11 cellular contexts compared by ENCODE assay signal in genomic region chr12:27974735-27975221, GRCh38. TPM values are rescaled to one million over a fixed set of nuclear protein-coding genes. Genes with fewer than 3 reads are reported as not detected.
DNase-seq lines count a peak whose midpoint lies in the region; ATAC-seq, FAIRE-seq and TF ChIP-seq lines count a peak whose summit lies in the region.
"Had no signal": no experiment of that assay in that cellular context is flagged by ENCODE, and none has a peak within 500 bp of the region (broad histone marks: within the 10 kb centered on the region; RNA-seq: fewer than 3 reads in every experiment).

No MANE protein-coding gene starts in this region.

- intact Hi-C loops in adrenal gland (cut with DNase I), result no loop called here

- H3K36me3 Mint-ChIP-seq in endodermal cell (ENCODE audit: low read depth) (no peaks in the 10 kb centered on the region), nephron (ENCODE audit: low read depth) (no peaks in the 10 kb centered on the region)

- TF ChIP-seq EP300 in A549 (IDR thresholded peaks at IDR 0.05), result no peak

- DNase-seq in A549 (ENCODE audit: low read depth in 1 of 2, low spot score in 1 of 2) (no peak), endodermal cell (peak; percentile 79), KG1 (lab: John Stamatoyannopoulos, UW) (no peak), adrenal gland (no peak), DMS114 treated with DMSO at 0.1 percent for 48 hours (lab: John Stamatoyannopoulos, UW; ENCODE audit: unreplicated experiment) (no peak), mucosa of gallbladder (ENCODE audit: low spot score) (no peak)
- DNase-seq: GOT3, NCI-H2029 had no signal

- H3K4me3 ChIP-seq in A549, result peak overlapping the region; percentile 37
- peak overlapping the region; percentile 20 for H3K4me3 ChIP-seq in HEK293 (ENCODE audit: low read depth, low read length)
- H3K4me3 ChIP-seq in endodermal cell (ENCODE audit: low read length), result peak overlapping the region; percentile 72
- H3K4me3 ChIP-seq in adrenal gland, result peak overlapping the region in 2 of 4 donors; percentile 6 to 46

- H3K9me3 ChIP-seq in A549 (no peaks in the 10 kb centered on the region), HEK293 (ENCODE audit: control insufficient read depth, insufficient read depth, low read depth, low read length) (no peaks in the 10 kb centered on the region), endodermal cell (ENCODE audit: control insufficient read depth, low read length) (no peaks in the 10 kb centered on the region), adrenal gland (replicated peaks in 1 of 3) (no peaks in the 10 kb centered on the region)

- H3K36me3 ChIP-seq in HEK293 (ENCODE audit: control insufficient read depth in 2 of 2, insufficient read depth in 1 of 2, low read length in 2 of 2) (no peaks in the 10 kb centered on the region), endodermal cell (ENCODE audit: control insufficient read depth, insufficient read depth, low read length) (no peaks in the 10 kb centered on the region), adrenal gland (replicated peaks in 1 of 2) (no peaks in the 10 kb centered on the region)

- no peak; a peak in 2 of 6 replicates for ATAC-seq in A549

- peaks cover 24% of the 10 kb centered on the region for H3K4me1 Mint-ChIP-seq in endodermal cell
- H3K4me1 Mint-ChIP-seq in nephron, result peaks cover 25% of the 10 kb centered on the region

- no peak for TF ChIP-seq RAD21 in A549 (conservative IDR thresholded peaks at IDR 0.05 in 1 of 2, IDR thresholded peaks at IDR 0.05 in 1 of 2)

- H3K27me3 Mint-ChIP-seq in endodermal cell (ENCODE audit: insufficient read depth), result peaks cover 96% of the 10 kb centered on the region
- peaks cover 97% of the 10 kb centered on the region for H3K27me3 Mint-ChIP-seq in nephron (ENCODE audit: low read depth)

- H3K9me3 Mint-ChIP-seq in endodermal cell, result no peaks in the 10 kb centered on the region
- H3K9me3 Mint-ChIP-seq in nephron, result peaks cover 3% of the 10 kb centered on the region

- CTCF ChIA-PET in A549 (lab: Yijun Ruan, JAX) (interaction anchor here (1.0 to 1.7 kb wide), 3 partner anchors 8 to 199 kb away, joined by 3 to 6 read pairs (median 3); no protein-coding TSS in a partner anchor), HEK293 (lab: Yijun Ruan, JAX) (no interaction called here)

- 65% methylated on average over 24 of the region's 26 CpGs for WGBS in A549 (ENCODE audit: missing lambda C conversion rate)
- WGBS in endodermal cell (ENCODE audit: insufficient coverage in 1 of 2, insufficient read length in 1 of 2), 2 experiments, result 2 to 3% methylated on average over 12 to 26 of the region's 26 CpGs
- WGBS in adrenal gland, 4 donors, result 2 to 9% (median 5%) methylated on average over 7 to 26 of the region's 26 CpGs

- H3K27me3 ChIP-seq in endodermal cell (ENCODE audit: control insufficient read depth, insufficient read depth, low read length, poor library complexity, severe bottlenecking), result peaks cover 97% of the 10 kb centered on the region
- peaks cover 41% of the 10 kb centered on the region for H3K27me3 ChIP-seq in adrenal gland

- TF ChIP-seq CTCF in A549 (IDR thresholded peaks at IDR 0.05), result no peak
- TF ChIP-seq CTCF in HEK293 (tag by site-specific recombination; IDR thresholded peaks at IDR 0.05), result no peak
- TF ChIP-seq CTCF in endodermal cell (conservative IDR thresholded peaks at IDR 0.05), result no peak
- no peak for TF ChIP-seq CTCF in nephron (IDR thresholded peaks at IDR 0.05; ENCODE audit: unreplicated experiment in 3 of 3)
- no peak for TF ChIP-seq CTCF in adrenal gland (IDR thresholded peaks at IDR 0.05)

- H3K4me1 ChIP-seq in A549 (peaks cover 49% of the 10 kb centered on the region), HEK293 (ENCODE audit: control insufficient read depth, insufficient read depth, low read length) (no peaks in the 10 kb centered on the region), endodermal cell (ENCODE audit: control insufficient read depth, insufficient read depth, low read length) (no peaks in the 10 kb centered on the region), adrenal gland (replicated peaks in 1 of 2) (peaks cover 8 to 11% of the 10 kb centered on the region in 2 donors)

- H3K9ac ChIP-seq in endodermal cell (ENCODE audit: extremely low read depth, low read length, poor library complexity, severe bottlenecking), result no peak overlapping the region

- H3K4me3 Mint-ChIP-seq in endodermal cell (peak overlapping the region; percentile 56), nephron (peak overlapping the region; percentile 42 to 64 (median 61))

- FAIRE-seq in A549 (lab: Jason Lieb, UNC), result no peak

- POLR2A ChIA-PET in A549 (lab: Yijun Ruan, JAX), result interaction anchor here (1.4 kb wide), 1 partner anchor 216 kb away, joined by 6 read pairs; the partner anchor contains the start of gene CCDC91
- POLR2A ChIA-PET in HEK293 (lab: Yijun Ruan, JAX), result no interaction called here

- H3K4me2 ChIP-seq in A549, result peak overlapping the region; percentile 72

- no peak overlapping the region for H3K27ac Mint-ChIP-seq in endodermal cell
- H3K27ac Mint-ChIP-seq in nephron, result no peak overlapping the region

- TF ChIP-seq POLR2A in A549 (IDR thresholded peaks at IDR 0.05; ENCODE audit: low read length), result no peak
- TF ChIP-seq POLR2A in adrenal gland (IDR thresholded peaks at IDR 0.05), result no peak

- peak overlapping the region; percentile 65 to 87 for H3K27ac ChIP-seq in A549
- H3K27ac ChIP-seq in HEK293 (ENCODE audit: extremely low read depth, low read depth, low read length), result no peak overlapping the region; the same call in 1 of the 2 replicates
- H3K27ac ChIP-seq in endodermal cell (ENCODE audit: low read depth, low read length), result no peak overlapping the region
- H3K27ac ChIP-seq in adrenal gland, result no peak overlapping the region

TF ChIP-seq in A549, 52 proteins besides CTCF, POLR2A, EP300 and RAD21 (continues in another document):
- TF ChIP-seq FOSL2 (IDR thresholded peaks at IDR 0.05) (no peak), FOSL2 (CRISPR knock-in tag; IDR thresholded peaks at IDR 0.05) (no peak), PHF8 (IDR thresholded peaks at IDR 0.05; ENCODE audit: borderline replicate concordance, low read depth) (no peak), TP53 (CRISPR knock-in tag; IDR thresholded peaks at IDR 0.05) (no peak), KDM1A (IDR thresholded peaks at IDR 0.05; ENCODE audit: low read depth) (no peak), SMC3 (IDR thresholded peaks at IDR 0.05) (no peak), ESRRA (IDR thresholded peaks at IDR 0.05; ENCODE audit: borderline replicate concordance, low read length) (no peak), CHD2 (IDR thresholded peaks at IDR 0.05; ENCODE audit: low read length, partially characterized antibody) (no peak), ZNF302 (CRISPR knock-in tag; IDR thresholded peaks at IDR 0.05) (no peak), PBX3 (IDR thresholded peaks at IDR 0.05) (no peak), FOXS1 (CRISPR knock-in tag; IDR thresholded peaks at IDR 0.05) (no peak), RNF2 (IDR thresholded peaks at IDR 0.05; ENCODE audit: borderline replicate concordance, low read depth) (no peak), ZFP36 (IDR thresholded peaks at IDR 0.05; ENCODE audit: borderline replicate concordance, partially characterized antibody) (no peak)

TF ChIP-seq in HEK293, 187 proteins besides CTCF, POLR2A, EP300 and RAD21:
- no peak for TF ChIP-seq OSR2 (tag by site-specific recombination; IDR thresholded peaks at IDR 0.05)
- 0 out of 2 replicates have a peak, but pooled peaks have one; percentile 30 for TF ChIP-seq ZNF600 (tag by site-specific recombination; IDR thresholded peaks at IDR 0.05)

RNA-seq across cellular contexts. Expression of gene PTHLH, which starts 2.2 kb away (rescaled TPM):
- 25.7 and 27.9 TPM in 2 replicates for polyA plus RNA-seq in A549 (2011; rRNA removed)
- polyA plus RNA-seq in A549 (2012; cell fraction: cytosol; rRNA removed), result 23.9 and 24.1 TPM in 2 replicates
- polyA plus RNA-seq in A549 (2012; cell fraction: nucleus; rRNA removed), result 35.0 and 41.7 TPM in 2 replicates
- 7.7 to 13.4 TPM (median 10.9 TPM) in 3 replicates for polyA plus RNA-seq in A549 (2017; fragmentation: RNase III; extraction: RNeasy Plus Mini Kit Qiagen cat#74134 plus additional on column Dnase treatment)
- 11.5 and 12.7 TPM in 2 replicates for polyA minus RNA-seq in A549 (2011; rRNA and poly(A)+ RNA removed)
- not detected for total RNA-seq in endodermal cell
- polyA plus RNA-seq in endodermal cell (2013, experiment 1 of 2), result 0.39 TPM
- 0.99 TPM for polyA plus RNA-seq in endodermal cell (2013, experiment 2 of 2)
- under 1 TPM in 4 of 8 donors, not detected in 4; 0.18 to 0.55 (median 0.36) TPM for total RNA-seq in adrenal gland
- polyA plus RNA-seq in adrenal gland, result under 1 TPM in 1 of 3 donors, not detected in 2; 0.30 TPM
- total RNA-seq in mucosa of gallbladder, result 103 TPM
- total RNA-seq: left ventricle myocardium superior had no signal

Comparison
In these comparisons a context has a peak if more than half of its experiments do, and no peak if none do; other contexts are left out.
1. H3K27ac ChIP-seq: peak in A549 (2 of 2); none in HEK293 (single experiment), endodermal cell (single experiment) and adrenal gland (0 of 5).
2. RNA of gene PTHLH, which starts 2.2 kb away (total RNA-seq): 103 TPM in mucosa of gallbladder (single experiment); 0.18 to 0.55 TPM in adrenal gland and not detected in endodermal cell; every median in the first group is over 10 times any median in the second.